Comparison of ENCODE assay signal across 8 cellular contexts in genomic region chr6:142301421-142302391, GRCh38. TPM values are rescaled to one million over a fixed set of nuclear protein-coding genes. Genes with fewer than 3 reads are reported as not detected.
DNase-seq lines count a peak whose midpoint lies in the region; ATAC-seq, FAIRE-seq and TF ChIP-seq lines count a peak whose summit lies in the region.

ADGRG6 (plus strand) TSS chr6:142302007; CDS start chr6:142302330, 323 bp downstream.

- H4K20me1 ChIP-seq in K562 (replicated peaks; ENCODE audit: control insufficient read depth, insufficient read depth, low read length) = no peaks in the 10 kb centered on the region

- peaks cover 13 to 25% of the 10 kb centered on the region in 2 experiments; a peak in 4 of 5 replicates for H3K27me3 ChIP-seq in K562 (ENCODE audit: control insufficient read depth in 2 of 2, insufficient read depth in 2 of 2, low read length in 2 of 2)

- no peak for TF ChIP-seq POLR2A in K562 (conservative IDR thresholded peaks at IDR 0.05)

- H3K9me3 ChIP-seq in K562 (replicated peaks; ENCODE audit: control insufficient read depth, insufficient read depth, low read depth, low read length) = no peaks in the 10 kb centered on the region

- no peak for TF ChIP-seq EP300 in K562 (IDR thresholded peaks at IDR 0.05; ENCODE audit: low read length)

- DNase-seq in AG09309 (ENCODE audit: low read depth) (no peak), SW 1271 (lab: John Stamatoyannopoulos, UW) (peak; percentile 57 to 67), K562 (ENCODE audit: extremely low read depth in 1 of 4, low spot score in 3 of 4) (peak; percentile 11 to 22 (median 16)), immature natural killer cell (peak in 2 of 3 donors; percentile 2 to 5)
- peak; percentile 16 to 30 (median 21) for DNase-seq in stimulated activated CD4-positive, alpha-beta T cell treated with anti-CD3 and anti-CD28 coated beads, Interleukin-12 subunit alpha, Interleukin-12 subunit beta, amount 100 ng/mL, for 48 hours (ENCODE audit: low read depth in 2 of 3, low spot score in 1 of 3)

- no peaks in the 10 kb centered on the region for H3K36me3 ChIP-seq in K562 (ENCODE audit: control insufficient read depth, insufficient read depth, low read length)

- POLR2A ChIA-PET in K562 (lab: Yijun Ruan, JAX) = no interaction called here

- H3K9me1 ChIP-seq in K562 (ENCODE audit: control insufficient read depth, insufficient read depth, low read length) = no peaks in the 10 kb centered on the region

- H3K4me2 ChIP-seq in K562 (ENCODE audit: insufficient read depth, low read length) = no peak within 1 kb of the TSS

- H3K4me1 Mint-ChIP-seq in immature natural killer cell = peaks cover 0 to 3% of the 10 kb centered on the region in 2 donors

- H3K27ac Mint-ChIP-seq in immature natural killer cell = no peak within 1 kb of the TSS

- H2AFZ ChIP-seq in K562 (ENCODE audit: low read depth, low read length) = 0 out of 2 replicates have a peak within 1 kb of the TSS, but pooled peaks have one; percentile 11

- FAIRE-seq in K562 (lab: Jason Lieb, UNC) = no peak

- peak; percentile 55 for ATAC-seq in GM19324 (IDR thresholded peaks at IDR 0.05; ENCODE audit: low FRiP score, unreplicated experiment)
- peak; percentile 88 for ATAC-seq in HG03432 (IDR thresholded peaks at IDR 0.05; ENCODE audit: unreplicated experiment)
- peak; percentile 88 for ATAC-seq in K562
- no peak for ATAC-seq in GM21723 (IDR thresholded peaks at IDR 0.05; ENCODE audit: unreplicated experiment)

- H3K4me3 ChIP-seq in AG09309 (ENCODE audit: control insufficient read depth, low read depth, low read length) (peak within 1 kb of the TSS; percentile 62), K562 (no peak within 1 kb of the TSS)

- in situ Hi-C loops in K562 (cut with MboI) = no loop called here

- H3K9ac ChIP-seq in K562 (ENCODE audit: insufficient read depth in 1 of 2, low read depth in 2 of 2, low read length in 2 of 2) = no peak within 1 kb of the TSS

- BruUV-seq in K562 (replicated peaks; lab: Mats Ljungman, UMichigan) = no TSS peak

- no peaks in the 10 kb centered on the region for H3K9me3 Mint-ChIP-seq in immature natural killer cell

- peaks cover 0 to 10% of the 10 kb centered on the region in 2 experiments; a peak in 1 of 5 replicates for H3K4me1 ChIP-seq in K562 (replicated peaks in 1 of 2; ENCODE audit: control insufficient read depth in 2 of 2, insufficient read depth in 2 of 2, low read length in 2 of 2)

- H3K27me3 Mint-ChIP-seq in immature natural killer cell (ENCODE audit: low read depth in 3 of 3) = peaks cover 3 to 13% (median 6%) of the 10 kb centered on the region in 3 donors

- CTCF ChIA-PET in K562 (lab: Yijun Ruan, JAX; ENCODE audit: low intra/inter-chr PET ratio) = interaction anchor here (0.7 kb wide), 1 partner anchor 18 kb away, joined by 3 read pairs; no protein-coding TSS in a partner anchor

- TF ChIP-seq CTCF in AG09309 (IDR thresholded peaks at IDR 0.05; ENCODE audit: control insufficient read depth, insufficient read depth, low read depth, low read length, missing control alignments) (no peak), K562 (IDR thresholded peaks at IDR 0.05 in 2 of 3, conservative IDR thresholded peaks at IDR 0.05 in 1 of 3; ENCODE audit: insufficient read depth in 2 of 3, low read depth in 1 of 3, low read length in 3 of 3) (no peak)

- peaks cover 0 to 4% (median 0%) of the 10 kb centered on the region in 3 donors for H3K36me3 Mint-ChIP-seq in immature natural killer cell

- H3K27ac ChIP-seq in K562 (ENCODE audit: extremely low read depth, low read depth, low read length) = no peak within 1 kb of the TSS

- intact Hi-C loops in K562 (cut with micrococcal nuclease) = no loop called here

- H3K79me2 ChIP-seq in K562 (ENCODE audit: control insufficient read depth, insufficient read depth, low read length) = no peaks in the 10 kb centered on the region

- peak within 1 kb of the TSS in 3 of 5 donors; percentile 5 to 77 (median 59) for H3K4me3 Mint-ChIP-seq in immature natural killer cell

- 2% methylated on average over 64 of the region's 91 CpGs for WGBS in K562 (ENCODE audit: insufficient coverage, low coverage, missing lambda C conversion rate)

- no peak for TF ChIP-seq RAD21 in K562 (CRISPR knock-in tag; conservative IDR thresholded peaks at IDR 0.05 in 1 of 2, IDR thresholded peaks at IDR 0.05 in 1 of 2)

TF ChIP-seq in K562, 482 proteins besides CTCF, POLR2A, EP300 and RAD21 (continues in another document):
- TF ChIP-seq THRB (CRISPR knock-in tag; conservative IDR thresholded peaks at IDR 0.05) (no peak), SMAD2 (IDR thresholded peaks at IDR 0.05; ENCODE audit: low read depth, low read length) (no peak), HOXB6 (CRISPR knock-in tag; IDR thresholded peaks at IDR 0.05; ENCODE audit: borderline replicate concordance) (no peak), DNMT1 (IDR thresholded peaks at IDR 0.05) (no peak), ILF3 (IDR thresholded peaks at IDR 0.05; ENCODE audit: borderline replicate concordance) (no peak), DIDO1 (tag; IDR thresholded peaks at IDR 0.05; ENCODE audit: low read depth) (no peak), EGR1 (conservative IDR thresholded peaks at IDR 0.05) (peak; percentile 28; the same call in 1 of the 2 replicates), ZNF311 (CRISPR knock-in tag; IDR thresholded peaks at IDR 0.05) (no peak), MAZ (CRISPR knock-in tag; conservative IDR thresholded peaks at IDR 0.05 in 1 of 2, IDR thresholded peaks at IDR 0.05 in 1 of 2) (0 out of 4 replicates have a peak, but pooled peaks of 1 of the 2 experiments have one; percentile 26), ZNF121 (CRISPR knock-in tag; conservative IDR thresholded peaks at IDR 0.05) (no peak), PBX2 (CRISPR knock-in tag; IDR thresholded peaks at IDR 0.05; ENCODE audit: low read depth) (no peak), PBX2 (tag; conservative IDR thresholded peaks at IDR 0.05; ENCODE audit: low read depth) (no peak), KAT2B (IDR thresholded peaks at IDR 0.05; ENCODE audit: low read depth, low read length) (no peak), E2F6 (IDR thresholded peaks at IDR 0.05; ENCODE audit: borderline replicate concordance in 1 of 2, extremely low read depth in 1 of 2, insufficient read depth in 1 of 2, insufficient read length in 1 of 2, low read depth in 1 of 2, low read length in 1 of 2, poor library complexity in 1 of 2, severe bottlenecking in 1 of 2) (peak in 1 of 2 experiments; percentile 51), SMARCC2 (IDR thresholded peaks at IDR 0.05; ENCODE audit: low read depth) (no peak)

RNA-seq across cellular contexts. Expression of gene ADGRG6, which starts in this region (rescaled TPM):
- total RNA-seq in K562 (2011; cell fraction: chromatin; rRNA removed; ENCODE audit: low replicate concordance) = 0.25 and 0.35 TPM in 2 replicates
- not detected in 2 replicates for total RNA-seq in K562 (2011; cell fraction: nucleolus; rRNA removed)
- total RNA-seq in K562 (2011; cell fraction: nucleoplasm; rRNA removed) = 0.08 and 0.59 TPM in 2 replicates
- total RNA-seq in K562 (2014; rRNA removed) (under 0.01 and 0.05 TPM in 2 replicates), K562 (2014; rRNA removed; fragmentation: Illumina TruSeq; extraction: Trizol) (under 0.01 TPM in 1 of 2 replicates, not detected in the other), K562 (2015; rRNA removed; fragmentation: Illumina TruSeq; extraction: Trizol) (not detected in 2 replicates), K562 (2021) (0.11 and 0.13 TPM in 2 replicates)
- polyA plus RNA-seq in K562 (2011; rRNA removed) (0.04 and 0.06 TPM in 2 replicates), K562 (2014; fragmentation: Illumina TruSeq; extraction: Trizol) (not detected in 2 replicates), K562 (2014; fragmentation: Nextera tagmentation; extraction: Ambion mirVana) (not detected), K562 (2014; rRNA removed) (not detected in 2 replicates), immature natural killer cell (under 1 TPM in 1 of 3 donors, not detected in 2; 0.47 TPM)
- 0.07 and 0.10 TPM in 2 replicates for polyA plus RNA-seq in K562 (2011; cell fraction: cytosol; rRNA removed)
- polyA plus RNA-seq in K562 (2011; cell fraction: nucleus; rRNA removed) = 0.13 and 0.27 TPM in 2 replicates
- 0.03 and 0.07 TPM in 2 replicates for polyA plus RNA-seq in K562 (2012)
- 0.11 and 0.18 TPM in 2 replicates for polyA minus RNA-seq in K562 (2011; rRNA and poly(A)+ RNA removed)
- 1.7 TPM in 1 of 2 replicates, not detected in the other for polyA minus RNA-seq in K562 (2011; cell fraction: cytosol; rRNA and poly(A)+ RNA removed)
- polyA minus RNA-seq in K562 (2011; cell fraction: nucleus; rRNA and poly(A)+ RNA removed) = 0.11 and 0.13 TPM in 2 replicates

Comparison
In these comparisons a context has a peak if more than half of its experiments do, and no peak if none do; other contexts are left out.
1. Peak in DNase-seq in immature natural killer cell; RNA of the gene not detected or under 1 TPM.